8 cellular contexts compared by ENCODE assay signal in the genomic region with DNA sequence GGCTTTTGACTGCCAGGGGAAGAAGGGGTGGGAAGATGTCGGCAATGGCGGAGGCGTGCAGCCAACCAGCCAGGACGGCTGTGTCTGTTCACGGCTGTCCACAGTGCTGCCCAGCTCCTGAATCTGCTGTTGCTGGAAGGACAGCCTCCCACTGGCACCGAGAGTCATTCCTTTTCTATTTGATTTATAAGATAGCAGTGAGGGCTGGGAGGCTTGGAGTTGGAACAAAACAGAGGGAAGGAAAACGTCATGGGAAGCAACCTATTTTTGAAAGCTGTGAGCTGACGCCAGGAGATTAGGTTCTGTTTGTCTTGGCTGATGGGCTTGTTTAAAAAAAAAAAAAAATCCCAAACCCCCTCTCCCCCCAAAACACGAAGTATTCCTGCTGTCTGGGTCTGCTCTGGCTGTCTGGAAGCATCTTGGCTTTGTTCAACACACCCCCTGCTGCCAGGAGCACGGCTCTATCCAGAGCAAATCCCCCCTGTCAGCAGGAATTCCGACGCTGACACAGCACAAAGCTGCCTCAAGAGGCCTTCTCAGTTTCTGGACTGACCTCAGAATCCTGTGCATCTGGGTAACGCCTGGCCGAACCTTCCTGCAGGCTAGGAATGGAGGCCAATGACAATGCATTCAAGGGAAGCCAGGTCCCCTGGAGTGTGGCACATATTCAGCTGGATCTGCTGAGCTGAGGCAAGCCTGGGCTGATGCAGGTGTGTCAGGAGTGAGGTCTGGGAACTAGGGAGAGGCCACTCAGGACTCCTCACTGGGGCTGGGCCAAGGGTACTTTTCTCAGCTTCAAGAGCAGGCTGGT. TPM values are rescaled to one million over a fixed set of nuclear protein-coding genes. Genes with fewer than 3 reads are reported as not detected.
A peak's percentile ranks its signal among the peaks of the same experiment; 100 is the strongest.
DNase-seq lines count a peak whose midpoint lies in the region; ATAC-seq and TF ChIP-seq lines count a peak whose summit lies in the region.

No MANE protein-coding gene starts in this region.

- intact Hi-C loops in esophagus squamous epithelium (cut with DNase I): no loop called here

- peaks cover 5 to 88% (median 13%) of the 10 kb centered on the region in 3 donors for H3K36me3 ChIP-seq in esophagus squamous epithelium
- peaks cover 12 to 26% of the 10 kb centered on the region in 2 donors for H3K36me3 ChIP-seq in muscle layer of duodenum (ENCODE audit: control insufficient read depth in 1 of 2, insufficient read depth in 2 of 2, low read length in 2 of 2)
- H3K36me3 ChIP-seq in HAP-1 (replicated peaks): peaks cover 9% of the 10 kb centered on the region

- peak overlapping the region; percentile 87 to 91 (median 89) for H3K27ac ChIP-seq in esophagus squamous epithelium
- peak overlapping the region; percentile 64 for H3K27ac ChIP-seq in muscle layer of duodenum (ENCODE audit: low read length)

- no peak for TF ChIP-seq POLR2A in esophagus squamous epithelium (IDR thresholded peaks at IDR 0.05)

- DNase-seq in NCI-H82 (lab: John Stamatoyannopoulos, UW): peak; percentile 52
- DNase-seq in NCI-H82 treated with DMSO at 0.1 percent for 48 hours (lab: John Stamatoyannopoulos, UW; ENCODE audit: unreplicated experiment): no peak
- DNase-seq in esophagus squamous epithelium (lab: John Stamatoyannopoulos, UW): peak; percentile 27
- no peak for DNase-seq in HAP-1 (ENCODE audit: low spot score in 2 of 2)
- DNase-seq in activated CD4-positive, alpha-beta T cell treated with anti-CD3 and anti-CD28 coated beads for 4 hours: no peak
- no peak for DNase-seq in GOT3 (lab: John Stamatoyannopoulos, UW)

- H3K4me3 ChIP-seq in esophagus squamous epithelium (peak overlapping the region in 1 of 4 donors; percentile 24), muscle layer of duodenum (ENCODE audit: low read depth in 1 of 2, low read length in 2 of 2) (peak overlapping the region in 1 of 2 donors; percentile 39), HAP-1 (no peak overlapping the region)

- WGBS in esophagus squamous epithelium, 2 donors: 29% methylated on average over 12 to 14 of the region's 14 CpGs

- in situ Hi-C loops in HAP-1 (cut with MboI; ENCODE audit: low sequenced_read_pairs): no loop called here

- TF ChIP-seq CTCF in esophagus squamous epithelium (IDR thresholded peaks at IDR 0.05): no peak

- H3K27me3 ChIP-seq in esophagus squamous epithelium (no peaks in the 10 kb centered on the region), muscle layer of duodenum (ENCODE audit: low read depth, low read length) (no peaks in the 10 kb centered on the region), HAP-1 (ENCODE audit: low read depth) (no peaks in the 10 kb centered on the region)

- H3K9me3 ChIP-seq in esophagus squamous epithelium (no peaks in the 10 kb centered on the region), muscle layer of duodenum (ENCODE audit: control insufficient read depth in 1 of 2, low read length in 2 of 2) (no peaks in the 10 kb centered on the region), HAP-1 (no peaks in the 10 kb centered on the region)

- H3K4me1 ChIP-seq in esophagus squamous epithelium: peaks cover 34 to 72% (median 39%) of the 10 kb centered on the region in 3 donors
- peaks cover 32 to 58% of the 10 kb centered on the region in 2 donors for H3K4me1 ChIP-seq in muscle layer of duodenum (ENCODE audit: control insufficient read depth in 1 of 2, insufficient read depth in 2 of 2, low read length in 2 of 2)
- no peaks in the 10 kb centered on the region for H3K4me1 ChIP-seq in HAP-1

- no peak for ATAC-seq in GM18520 (IDR thresholded peaks at IDR 0.05; ENCODE audit: unreplicated experiment)

RNA-seq across cellular contexts. Expression of a gene that starts 41.0 kb away (rescaled TPM):
- total RNA-seq in esophagus squamous epithelium: 100 to 1,000 TPM in 2 of 4 donors, 10 to 100 TPM in 2; 55.0 to 137 (median 108) TPM

Comparison
In these comparisons a context has a peak if more than half of its experiments do, and no peak if none do; other contexts are left out.
1. DNase-seq: peak in NCI-H82 (single experiment) and esophagus squamous epithelium (single experiment); none in NCI-H82 treated with DMSO at 0.1 percent for 48 hours (single experiment), HAP-1 (0 of 2), activated CD4-positive, alpha-beta T cell treated with anti-CD3 and anti-CD28 coated beads for 4 hours (0 of 2) and GOT3 (single experiment).